Comparison of ENCODE assay signal across 12 cellular contexts in genomic region chrX:72258174-72258573, GRCh38. TPM values are rescaled to one million over a fixed set of nuclear protein-coding genes. Genes with fewer than 3 reads are reported as not detected.
A peak's percentile ranks its signal among the peaks of the same experiment; 100 is the strongest.
DNase-seq lines count a peak whose midpoint lies in the region; ATAC-seq, FAIRE-seq and TF ChIP-seq lines count a peak whose summit lies in the region.
"Had no signal": no experiment of that assay in that cellular context is flagged by ENCODE, and none has a peak within 500 bp of the region (broad histone marks: within the 10 kb centered on the region; RNA-seq: fewer than 3 reads in every experiment).

No MANE protein-coding gene starts in this region.

- ATAC-seq in K562, result peak; percentile 19; the same call in 2 of the 3 replicates
- ATAC-seq in mucosa of descending colon, result peak; percentile 59
- ATAC-seq in GM21737 (IDR thresholded peaks at IDR 0.05; ENCODE audit: unreplicated experiment), result no peak
- ATAC-seq: Right ventricle myocardium inferior had no signal

- no peak for TF ChIP-seq EP300 in K562 (IDR thresholded peaks at IDR 0.05; ENCODE audit: low read length)

- H2AFZ ChIP-seq in K562 (ENCODE audit: low read depth, low read length), result no peak overlapping the region

- peaks cover 6% of the 10 kb centered on the region for H3K4me1 Mint-ChIP-seq in activated T-cell treated with anti-CD3 and anti-CD28 coated beads, Interleukin-2, amount 50 U/mL, for 24 hours (ENCODE audit: low read depth)

- no peak for FAIRE-seq in K562 (lab: Jason Lieb, UNC)

- H3K36me3 ChIP-seq in MG63, result no peaks in the 10 kb centered on the region
- H3K36me3 ChIP-seq in K562 (ENCODE audit: control insufficient read depth, insufficient read depth, low read length), result no peaks in the 10 kb centered on the region
- no peaks in the 10 kb centered on the region for H3K36me3 ChIP-seq in mucosa of descending colon (ENCODE audit: low read depth)
- H3K36me3 ChIP-seq: right atrium auricular region had no signal

- peaks cover 18% of the 10 kb centered on the region for H3K27me3 Mint-ChIP-seq in activated T-cell treated with anti-CD3 and anti-CD28 coated beads, Interleukin-2, amount 50 U/mL, for 24 hours

- TF ChIP-seq CTCF in K562 (IDR thresholded peaks at IDR 0.05 in 2 of 3, conservative IDR thresholded peaks at IDR 0.05 in 1 of 3; ENCODE audit: insufficient read depth in 2 of 3, low read depth in 1 of 3, low read length in 3 of 3) (no peak), mucosa of descending colon (IDR thresholded peaks at IDR 0.05) (no peak)

- no peaks in the 10 kb centered on the region for H4K20me1 ChIP-seq in K562 (replicated peaks; ENCODE audit: control insufficient read depth, insufficient read depth, low read length)

- in situ Hi-C loops in K562 (cut with MboI), result no loop called here

- POLR2A ChIA-PET in K562 (lab: Yijun Ruan, JAX), result interaction anchor here (0.7 to 2.3 kb wide), 4 partner anchors 10 to 19 kb away, joined by 4 to 6 read pairs (median 5); partner anchors contain the start of gene RPS4X

- TF ChIP-seq POLR2A in K562 (conservative IDR thresholded peaks at IDR 0.05), result no peak

- H3K27me3 ChIP-seq in MG63 (no peaks in the 10 kb centered on the region), K562 (ENCODE audit: control insufficient read depth in 2 of 2, insufficient read depth in 2 of 2, low read length in 2 of 2) (peaks cover 0 to 5% of the 10 kb centered on the region in 2 experiments; a peak in 1 of 5 replicates)
- H3K27me3 ChIP-seq: right atrium auricular region had no signal

- H3K27ac Mint-ChIP-seq in activated T-cell treated with anti-CD3 and anti-CD28 coated beads, Interleukin-2, amount 50 U/mL, for 24 hours, result no peak overlapping the region

- DNase-seq in EH (ENCODE audit: low read depth), result peak; percentile 88
- peak; percentile 9 for DNase-seq in MG63
- DNase-seq in K562 (ENCODE audit: extremely low read depth in 1 of 4, low spot score in 3 of 4), result peak in 3 of 4 experiments; percentile 24 to 32 (median 25)
- DNase-seq in mucosa of descending colon, result no peak
- no peak for DNase-seq in activated T-cell treated with anti-CD3 and anti-CD28 coated beads, Interleukin-2, amount 50 U/mL, for 24 hours
- DNase-seq in NCI-H1417 treated with DMSO at 0.1 percent for 48 hours (lab: John Stamatoyannopoulos, UW), result no peak
- no peak for DNase-seq in substantia nigra (lab: John Stamatoyannopoulos, UW)
- DNase-seq: aorta, NCI-H446 had no signal

- no peak for TF ChIP-seq RAD21 in K562 (CRISPR knock-in tag; conservative IDR thresholded peaks at IDR 0.05 in 1 of 2, IDR thresholded peaks at IDR 0.05 in 1 of 2)

- H3K9me3 ChIP-seq in MG63 (no peaks in the 10 kb centered on the region), K562 (replicated peaks; ENCODE audit: control insufficient read depth, insufficient read depth, low read depth, low read length) (no peaks in the 10 kb centered on the region), mucosa of descending colon (no peaks in the 10 kb centered on the region)
- H3K9me3 ChIP-seq: right atrium auricular region had no signal

- H3K4me3 Mint-ChIP-seq in activated T-cell treated with anti-CD3 and anti-CD28 coated beads, Interleukin-2, amount 50 U/mL, for 24 hours, result no peak overlapping the region

- intact Hi-C loops in K562 (cut with micrococcal nuclease), result no loop called here
- intact Hi-C loops in mucosa of descending colon (cut with DNase I, micrococcal nuclease), result no loop called here

- no peak overlapping the region for H3K4me2 ChIP-seq in K562 (ENCODE audit: insufficient read depth, low read length)

- H3K4me1 ChIP-seq in K562 (replicated peaks in 1 of 2; ENCODE audit: control insufficient read depth in 2 of 2, insufficient read depth in 2 of 2, low read length in 2 of 2) (peaks cover 0 to 3% of the 10 kb centered on the region in 2 experiments; a peak in 2 of 5 replicates), mucosa of descending colon (ENCODE audit: low read depth) (no peaks in the 10 kb centered on the region)
- H3K4me1 ChIP-seq: right atrium auricular region had no signal

- no peak overlapping the region for H3K27ac ChIP-seq in K562 (ENCODE audit: extremely low read depth, low read depth, low read length)
- no peak overlapping the region for H3K27ac ChIP-seq in substantia nigra (ENCODE audit: low read depth, low read length, poor library complexity, severe bottlenecking)
- H3K27ac ChIP-seq: right atrium auricular region had no signal

- peak overlapping the region in 1 of 2 experiments; percentile 26; a peak in 1 of 4 replicates for H3K9ac ChIP-seq in K562 (ENCODE audit: insufficient read depth in 1 of 2, low read depth in 2 of 2, low read length in 2 of 2)

- peaks cover 4% of the 10 kb centered on the region for H3K36me3 Mint-ChIP-seq in activated T-cell treated with anti-CD3 and anti-CD28 coated beads, Interleukin-2, amount 50 U/mL, for 24 hours (ENCODE audit: low read depth)

- WGBS in K562 (ENCODE audit: insufficient coverage, low coverage, missing lambda C conversion rate), result 12% methylated on average over 6 of the region's 7 CpGs

- no peaks in the 10 kb centered on the region for H3K9me3 Mint-ChIP-seq in activated T-cell treated with anti-CD3 and anti-CD28 coated beads, Interleukin-2, amount 50 U/mL, for 24 hours

- no peaks in the 10 kb centered on the region for H3K9me1 ChIP-seq in K562 (ENCODE audit: control insufficient read depth, insufficient read depth, low read length)

- H3K4me3 ChIP-seq in MG63 (no peak overlapping the region), K562 (no peak overlapping the region), mucosa of descending colon (no peak overlapping the region)
- H3K4me3 ChIP-seq: right atrium auricular region had no signal

- H3K79me2 ChIP-seq in K562 (ENCODE audit: control insufficient read depth, insufficient read depth, low read length), result no peaks in the 10 kb centered on the region

- CTCF ChIA-PET in K562 (lab: Yijun Ruan, JAX; ENCODE audit: low intra/inter-chr PET ratio), result no interaction called here

- BruUV-seq in K562 (replicated peaks; lab: Mats Ljungman, UMichigan), result no TSS peak

RNA-seq across cellular contexts. Expression of gene RPS4X, which starts 18.9 kb away (rescaled TPM):
- 967 and 1,437 TPM in 2 replicates for total RNA-seq in MG63 (2014; rRNA removed; shearing (Covaris generic); ENCODE audit: low replicate concordance)
- total RNA-seq in K562 (2011; cell fraction: chromatin; rRNA removed; ENCODE audit: low replicate concordance), result 166 and 177 TPM in 2 replicates
- 217 and 245 TPM in 2 replicates for total RNA-seq in K562 (2011; cell fraction: nucleolus; rRNA removed)
- 374 and 683 TPM in 2 replicates for total RNA-seq in K562 (2011; cell fraction: nucleoplasm; rRNA removed)
- total RNA-seq in K562 (2014; rRNA removed) (960 and 988 TPM in 2 replicates), K562 (2014; rRNA removed; fragmentation: Illumina TruSeq; extraction: Trizol) (1,290 and 1,407 TPM in 2 replicates), K562 (2015; rRNA removed; fragmentation: Illumina TruSeq; extraction: Trizol) (1,185 and 1,270 TPM in 2 replicates), K562 (2021) (1,005 and 1,016 TPM in 2 replicates), mucosa of descending colon (100 to 1,000 TPM; 607 to 919 (median 687) TPM)
- polyA plus RNA-seq in K562 (2011; rRNA removed) (1,554 and 1,743 TPM in 2 replicates), K562 (2014; fragmentation: Illumina TruSeq; extraction: Trizol) (1,830 and 1,834 TPM in 2 replicates), K562 (2014; fragmentation: Nextera tagmentation; extraction: Ambion mirVana) (100 to 1,000 TPM; 879 to 918 TPM), K562 (2014; rRNA removed) (1,430 and 1,575 TPM in 2 replicates)
- polyA plus RNA-seq in K562 (2011; cell fraction: cytosol; rRNA removed), result 1,247 and 1,785 TPM in 2 replicates
- polyA plus RNA-seq in K562 (2011; cell fraction: nucleus; rRNA removed), result 648 and 965 TPM in 2 replicates
- polyA plus RNA-seq in K562 (2012), result 1,365 and 2,121 TPM in 2 replicates
- 1,261 and 1,325 TPM in 2 replicates for polyA minus RNA-seq in K562 (2011; rRNA and poly(A)+ RNA removed)
- 399 and 419 TPM in 2 replicates for polyA minus RNA-seq in K562 (2011; cell fraction: cytosol; rRNA and poly(A)+ RNA removed)
- 123 and 212 TPM in 2 replicates for polyA minus RNA-seq in K562 (2011; cell fraction: nucleus; rRNA and poly(A)+ RNA removed)

RNA-seq across cellular contexts. Expression of gene ERCC6L, which starts 19.3 kb away (rescaled TPM):
- total RNA-seq in MG63 (2014; rRNA removed; shearing (Covaris generic); ENCODE audit: low replicate concordance), result 4.3 and 6.2 TPM in 2 replicates
- total RNA-seq in K562 (2011; cell fraction: chromatin; rRNA removed; ENCODE audit: low replicate concordance), result 3.3 and 11.0 TPM in 2 replicates
- 2.5 and 2.9 TPM in 2 replicates for total RNA-seq in K562 (2011; cell fraction: nucleolus; rRNA removed)
- total RNA-seq in K562 (2011; cell fraction: nucleoplasm; rRNA removed), result 4.0 and 4.5 TPM in 2 replicates
- total RNA-seq in K562 (2014; rRNA removed), result 6.5 and 6.7 TPM in 2 replicates
- 17.4 and 19.3 TPM in 2 replicates for total RNA-seq in K562 (2014; rRNA removed; fragmentation: Illumina TruSeq; extraction: Trizol)
- total RNA-seq in K562 (2015; rRNA removed; fragmentation: Illumina TruSeq; extraction: Trizol), result 14.8 and 16.3 TPM in 2 replicates
- total RNA-seq in K562 (2021), result 11.4 and 11.7 TPM in 2 replicates
- 6.2 and 11.9 TPM in 2 replicates for polyA plus RNA-seq in K562 (2011; rRNA removed)
- polyA plus RNA-seq in K562 (2011; cell fraction: cytosol; rRNA removed), result 1.2 and 2.6 TPM in 2 replicates
- polyA plus RNA-seq in K562 (2011; cell fraction: nucleus; rRNA removed), result 1.5 and 2.6 TPM in 2 replicates
- polyA plus RNA-seq in K562 (2012), result 5.2 and 9.3 TPM in 2 replicates
- polyA plus RNA-seq in K562 (2014; fragmentation: Illumina TruSeq; extraction: Trizol), result 10.4 and 13.4 TPM in 2 replicates
- polyA plus RNA-seq in K562 (2014; fragmentation: Nextera tagmentation; extraction: Ambion mirVana), result 10 to 100 TPM in 1 of 2 experiments, 1 to 10 TPM in 1; 6.4 to 13.3 TPM
- 8.5 and 8.8 TPM in 2 replicates for polyA plus RNA-seq in K562 (2014; rRNA removed)
- polyA minus RNA-seq in K562 (2011; rRNA and poly(A)+ RNA removed), result 20.6 and 26.6 TPM in 2 replicates
- 4.6 and 7.2 TPM in 2 replicates for polyA minus RNA-seq in K562 (2011; cell fraction: cytosol; rRNA and poly(A)+ RNA removed)
- 3.1 and 6.8 TPM in 2 replicates for polyA minus RNA-seq in K562 (2011; cell fraction: nucleus; rRNA and poly(A)+ RNA removed)
- total RNA-seq in mucosa of descending colon, result 1 to 10 TPM in 1 of 3 donors, under 1 TPM in 2; 0.22 to 2.6 (median 0.64) TPM
- polyA plus RNA-seq: aorta had no signal

RNA-seq across cellular contexts. Expression of gene CITED1, which starts 47.5 kb away (rescaled TPM):
- 1.0 TPM in 1 of 2 replicates, not detected in the other for total RNA-seq in MG63 (2014; rRNA removed; shearing (Covaris generic); ENCODE audit: low replicate concordance)
- 1.3 TPM in 1 of 2 replicates, not detected in the other for total RNA-seq in K562 (2011; cell fraction: chromatin; rRNA removed; ENCODE audit: low replicate concordance)
- total RNA-seq in K562 (2011; cell fraction: nucleolus; rRNA removed), result 0.92 and 1.8 TPM in 2 replicates
- total RNA-seq in K562 (2011; cell fraction: nucleoplasm; rRNA removed), result 1.8 and 4.2 TPM in 2 replicates
- total RNA-seq in K562 (2014; rRNA removed) (5.8 and 8.7 TPM in 2 replicates), K562 (2014; rRNA removed; fragmentation: Illumina TruSeq; extraction: Trizol) (2.1 and 2.8 TPM in 2 replicates), K562 (2015; rRNA removed; fragmentation: Illumina TruSeq; extraction: Trizol) (4.7 and 4.9 TPM in 2 replicates), K562 (2021) (4.6 and 4.7 TPM in 2 replicates), mucosa of descending colon (under 1 TPM in 2 of 3 donors, not detected in 1; 0.67 to 0.70 TPM)
- polyA plus RNA-seq in K562 (2011; rRNA removed) (3.2 and 4.2 TPM in 2 replicates), K562 (2014; fragmentation: Illumina TruSeq; extraction: Trizol) (3.3 and 4.9 TPM in 2 replicates), K562 (2014; fragmentation: Nextera tagmentation; extraction: Ambion mirVana) (under 1 TPM; 0.56 to 0.62 TPM), K562 (2014; rRNA removed) (1.8 and 4.1 TPM in 2 replicates)
- 2.1 and 6.5 TPM in 2 replicates for polyA plus RNA-seq in K562 (2011; cell fraction: cytosol; rRNA removed)
- 3.9 and 6.4 TPM in 2 replicates for polyA plus RNA-seq in K562 (2011; cell fraction: nucleus; rRNA removed)
- polyA plus RNA-seq in K562 (2012), result 2.3 and 3.9 TPM in 2 replicates
- polyA minus RNA-seq in K562 (2011; rRNA and poly(A)+ RNA removed), result 1.1 and 1.7 TPM in 2 replicates
- 3.5 TPM in 2 replicates for polyA minus RNA-seq in K562 (2011; cell fraction: cytosol; rRNA and poly(A)+ RNA removed)
- 0.94 TPM in 1 of 2 replicates, not detected in the other for polyA minus RNA-seq in K562 (2011; cell fraction: nucleus; rRNA and poly(A)+ RNA removed)
- total RNA-seq: aorta, Right ventricle myocardium inferior had no signal

Comparison
In these comparisons a context has a peak if more than half of its experiments do, and no peak if none do; other contexts are left out.
1. DNase-seq: peak in EH (single experiment), MG63 (single experiment) and K562 (3 of 4); none in mucosa of descending colon (0 of 3), activated T-cell treated with anti-CD3 and anti-CD28 coated beads, Interleukin-2, amount 50 U/mL, for 24 hours (single experiment), NCI-H1417 treated with DMSO at 0.1 percent for 48 hours (single experiment) and substantia nigra (0 of 49).